ENCODE assay signal across 22 cellular contexts in the genomic region with DNA sequence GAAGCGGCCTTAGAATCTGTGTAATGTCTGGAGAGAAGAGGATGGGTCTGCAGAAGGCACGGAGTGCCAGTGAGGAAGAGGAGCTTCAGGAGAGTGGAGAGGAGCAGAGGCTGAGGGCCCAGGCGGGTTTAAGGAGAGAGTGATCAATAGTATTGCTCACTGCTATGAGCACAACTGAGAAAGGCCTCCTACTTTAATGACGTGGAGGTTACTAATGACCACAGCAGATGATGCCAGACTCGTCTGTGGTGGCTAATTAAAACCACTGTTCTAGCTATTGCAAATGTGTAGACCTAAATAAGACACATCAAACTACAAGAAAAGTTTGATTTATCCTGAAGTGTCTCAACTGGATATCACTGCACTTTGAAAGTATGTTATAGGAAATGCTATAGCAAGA. TPM values are rescaled to one million over a fixed set of nuclear protein-coding genes. Genes with fewer than 3 reads are reported as not detected.
DNase-seq lines count a peak whose midpoint lies in the region; ATAC-seq and TF ChIP-seq lines count a peak whose summit lies in the region.
"Had no signal": no experiment of that assay in that cellular context is flagged by ENCODE, and none has a peak within 500 bp of the region (broad histone marks: within the 10 kb centered on the region; RNA-seq: fewer than 3 reads in every experiment).

No MANE protein-coding gene starts in this region.

- no peak overlapping the region for H3K4me3 ChIP-seq in GM23248
- no peak overlapping the region for H3K4me3 ChIP-seq in fibroblast of mammary gland (ENCODE audit: control insufficient read depth, low read depth, low read length)
- H3K4me3 ChIP-seq in breast epithelium = no peak overlapping the region
- H3K4me3 ChIP-seq: HAP-1 had no signal

- TF ChIP-seq CTCF in fibroblast of mammary gland (conservative IDR thresholded peaks at IDR 0.05; ENCODE audit: control insufficient read depth, insufficient read depth, low read depth, low read length) (no peak), breast epithelium (IDR thresholded peaks at IDR 0.05) (no peak)

- H3K27ac ChIP-seq in GM23248 = no peak overlapping the region
- H3K27ac ChIP-seq in breast epithelium = no peak overlapping the region
- H3K27ac ChIP-seq: 22Rv1 had no signal

- WGBS in GM23248 (ENCODE audit: low coverage in 1 of 2, low lambda C conversion rate in 2 of 2, missing lambda C conversion rate in 2 of 2), 2 experiments = 50 to 53% methylated on average over 5 of the region's 5 CpGs

- POLR2A ChIA-PET in activated CD4-positive, alpha-beta T cell treated with anti-CD3 and anti-CD28 coated beads for 36 hours (lab: Charles Lee) = no interaction called here

- no peak overlapping the region for H3K4me2 ChIP-seq in GM23248 (ENCODE audit: unreplicated experiment)
- H3K4me2 ChIP-seq: SK-N-SH had no signal

- CTCF ChIA-PET in activated CD4-positive, alpha-beta T cell treated with anti-CD3 and anti-CD28 coated beads for 36 hours (lab: Charles Lee) = interaction anchor here (0.6 to 1.2 kb wide), 3 partner anchors 9 to 28 kb away, joined by 3 read pairs; no protein-coding TSS in a partner anchor

- intact Hi-C loops in activated CD4-positive, alpha-beta T cell treated with anti-CD3 and anti-CD28 coated beads, Interleukin-2, amount 10 ng/mL, durations not matched to agents 24 days and 14 days (cut with micrococcal nuclease) = no loop called here
- intact Hi-C loops in activated CD4-positive, alpha-beta T cell treated with anti-CD3 and anti-CD28 coated beads for 36 hours (cut with DNase I, micrococcal nuclease) = no loop called here
- intact Hi-C loops in breast epithelium (cut with DNase I; ENCODE audit: low total_unique reads) = no loop called here

- no peak for TF ChIP-seq POLR2A in breast epithelium (IDR thresholded peaks at IDR 0.05)

- peak; percentile 37 for DNase-seq in activated CD4-positive, alpha-beta T cell treated with anti-CD3 and anti-CD28 coated beads, Interleukin-2, amount 10 ng/mL, durations not matched to agents 24 days and 14 days
- DNase-seq in activated CD4-positive, alpha-beta T cell treated with anti-CD3 and anti-CD28 coated beads for 36 hours = no peak
- peak; percentile 57 for DNase-seq in GM23248
- DNase-seq in fibroblast of mammary gland (ENCODE audit: low read depth) = peak; percentile 63
- no peak for DNase-seq in breast epithelium (ENCODE audit: low spot score in 2 of 2)
- no peak for DNase-seq in C1 segment of cervical spinal cord (lab: John Stamatoyannopoulos, UW)
- DNase-seq in AG20443 (ENCODE audit: low spot score) = no peak
- DNase-seq: DMS79 treated with DMSO at 0.1 percent for 48 hours, KBM-7, NCI-H1105 treated with DMSO at 0.1 percent for 48 hours, NCI-H187, NCI-H226, NCI-H524, NCI-H82, PC-3, RPMI8226, SHP77 treated with DMSO at 0.1 percent for 48 hours, SK-N-SH had no signal

- in situ Hi-C loops in GM23248 (cut with MboI) = no loop called here

- ATAC-seq in activated CD4-positive, alpha-beta T cell treated with anti-CD3 and anti-CD28 coated beads for 36 hours = no peak
- no peak for ATAC-seq in stimulated activated memory B cell treated with anti-CD40 and anti-IgM and Interleukin-4, amounts not matched to agents 10 μg/mL and 1 μg/mL and 100 μg/mL, for 72 hours
- ATAC-seq: HepG2, PC-3 had no signal

- H3K4me1 Mint-ChIP-seq in activated CD4-positive, alpha-beta T cell treated with anti-CD3 and anti-CD28 coated beads, Interleukin-2, amount 10 ng/mL, durations not matched to agents 24 days and 14 days = peaks cover 14% of the 10 kb centered on the region
- peaks cover 5% of the 10 kb centered on the region for H3K4me1 Mint-ChIP-seq in activated CD4-positive, alpha-beta T cell treated with anti-CD3 and anti-CD28 coated beads for 36 hours
- H3K4me1 Mint-ChIP-seq in stimulated activated memory B cell treated with anti-CD40 and anti-IgM and Interleukin-4, amounts not matched to agents 10 μg/mL and 1 μg/mL and 100 μg/mL, for 72 hours = peaks cover 16% of the 10 kb centered on the region

- H3K9me3 ChIP-seq in GM23248 (ENCODE audit: low read depth) (no peaks in the 10 kb centered on the region), breast epithelium (no peaks in the 10 kb centered on the region)
- H3K9me3 ChIP-seq: HAP-1, SK-N-SH had no signal

- peaks cover 49% of the 10 kb centered on the region for H3K36me3 Mint-ChIP-seq in activated CD4-positive, alpha-beta T cell treated with anti-CD3 and anti-CD28 coated beads, Interleukin-2, amount 10 ng/mL, durations not matched to agents 24 days and 14 days (ENCODE audit: low read depth)
- H3K36me3 Mint-ChIP-seq in activated CD4-positive, alpha-beta T cell treated with anti-CD3 and anti-CD28 coated beads for 36 hours (ENCODE audit: low read depth) = peaks cover 37% of the 10 kb centered on the region
- peaks cover 77% of the 10 kb centered on the region for H3K36me3 Mint-ChIP-seq in stimulated activated memory B cell treated with anti-CD40 and anti-IgM and Interleukin-4, amounts not matched to agents 10 μg/mL and 1 μg/mL and 100 μg/mL, for 72 hours

- no peaks in the 10 kb centered on the region for H3K79me2 ChIP-seq in GM23248 (ENCODE audit: insufficient read depth)

- no peak overlapping the region for H3K4me3 Mint-ChIP-seq in activated CD4-positive, alpha-beta T cell treated with anti-CD3 and anti-CD28 coated beads, Interleukin-2, amount 10 ng/mL, durations not matched to agents 24 days and 14 days
- H3K4me3 Mint-ChIP-seq in activated CD4-positive, alpha-beta T cell treated with anti-CD3 and anti-CD28 coated beads for 36 hours = no peak overlapping the region
- no peak overlapping the region for H3K4me3 Mint-ChIP-seq in stimulated activated memory B cell treated with anti-CD40 and anti-IgM and Interleukin-4, amounts not matched to agents 10 μg/mL and 1 μg/mL and 100 μg/mL, for 72 hours

- no peaks in the 10 kb centered on the region for H4K20me1 ChIP-seq in GM23248 (ENCODE audit: insufficient read depth)

- H3K36me3 ChIP-seq in GM23248 (ENCODE audit: low read depth) = peaks cover 18% of the 10 kb centered on the region; the same call in 1 of the 2 replicates
- no peaks in the 10 kb centered on the region for H3K36me3 ChIP-seq in breast epithelium

- no peaks in the 10 kb centered on the region for H3K9me3 Mint-ChIP-seq in activated CD4-positive, alpha-beta T cell treated with anti-CD3 and anti-CD28 coated beads, Interleukin-2, amount 10 ng/mL, durations not matched to agents 24 days and 14 days
- H3K9me3 Mint-ChIP-seq in activated CD4-positive, alpha-beta T cell treated with anti-CD3 and anti-CD28 coated beads for 36 hours (ENCODE audit: low read depth) = no peaks in the 10 kb centered on the region
- no peaks in the 10 kb centered on the region for H3K9me3 Mint-ChIP-seq in stimulated activated memory B cell treated with anti-CD40 and anti-IgM and Interleukin-4, amounts not matched to agents 10 μg/mL and 1 μg/mL and 100 μg/mL, for 72 hours

- H3K4me1 ChIP-seq in GM23248 (ENCODE audit: insufficient read depth) = peaks cover 15% of the 10 kb centered on the region
- H3K4me1 ChIP-seq in breast epithelium = no peaks in the 10 kb centered on the region
- H3K4me1 ChIP-seq: HAP-1 had no signal

- H3K9ac ChIP-seq in GM23248 = no peak overlapping the region
- H3K9ac ChIP-seq: SK-N-SH had no signal

- no peak overlapping the region for H2AFZ ChIP-seq in GM23248

- no peak overlapping the region for H3K27ac Mint-ChIP-seq in activated CD4-positive, alpha-beta T cell treated with anti-CD3 and anti-CD28 coated beads, Interleukin-2, amount 10 ng/mL, durations not matched to agents 24 days and 14 days
- no peak overlapping the region for H3K27ac Mint-ChIP-seq in activated CD4-positive, alpha-beta T cell treated with anti-CD3 and anti-CD28 coated beads for 36 hours
- H3K27ac Mint-ChIP-seq in stimulated activated memory B cell treated with anti-CD40 and anti-IgM and Interleukin-4, amounts not matched to agents 10 μg/mL and 1 μg/mL and 100 μg/mL, for 72 hours = peak overlapping the region; percentile 4

- H3K27me3 ChIP-seq in GM23248 (replicated peaks; ENCODE audit: insufficient read depth) (no peaks in the 10 kb centered on the region), breast epithelium (no peaks in the 10 kb centered on the region)

- peaks cover 13% of the 10 kb centered on the region for H3F3A ChIP-seq in GM23248 (ENCODE audit: insufficient read depth)

- H3K9me2 ChIP-seq in GM23248 (ENCODE audit: insufficient read depth) = no peaks in the 10 kb centered on the region
- H3K9me2 ChIP-seq: SK-N-SH had no signal

- no peaks in the 10 kb centered on the region for H3K27me3 Mint-ChIP-seq in activated CD4-positive, alpha-beta T cell treated with anti-CD3 and anti-CD28 coated beads, Interleukin-2, amount 10 ng/mL, durations not matched to agents 24 days and 14 days
- no peaks in the 10 kb centered on the region for H3K27me3 Mint-ChIP-seq in activated CD4-positive, alpha-beta T cell treated with anti-CD3 and anti-CD28 coated beads for 36 hours
- H3K27me3 Mint-ChIP-seq in stimulated activated memory B cell treated with anti-CD40 and anti-IgM and Interleukin-4, amounts not matched to agents 10 μg/mL and 1 μg/mL and 100 μg/mL, for 72 hours = no peaks in the 10 kb centered on the region

RNA-seq across cellular contexts. Expression of gene MTMR10, which starts 33.2 kb away (rescaled TPM):
- 11.3 and 12.3 TPM in 2 replicates for total RNA-seq in activated CD4-positive, alpha-beta T cell treated with anti-CD3 and anti-CD28 coated beads, Interleukin-2, amount 10 ng/mL, durations not matched to agents 24 days and 14 days
- 10 to 100 TPM; 10.1 to 17.6 TPM for total RNA-seq in activated CD4-positive, alpha-beta T cell treated with anti-CD3 and anti-CD28 coated beads for 36 hours
- 8.1 and 13.3 TPM in 2 replicates for total RNA-seq in GM23248 (2014; rRNA removed; shearing (Covaris generic))
- polyA plus RNA-seq in GM23248 (2016; fragmentation: Nextera tagmentation; extraction: Ambion mirVana) = 6.3 and 7.2 TPM in 2 replicates
- 10 to 100 TPM; 31.5 to 46.9 (median 35.7) TPM for total RNA-seq in breast epithelium

RNA-seq across cellular contexts. Expression of gene FAN1, which starts 54.5 kb away (rescaled TPM):
- total RNA-seq in activated CD4-positive, alpha-beta T cell treated with anti-CD3 and anti-CD28 coated beads, Interleukin-2, amount 10 ng/mL, durations not matched to agents 24 days and 14 days = 29.4 and 31.2 TPM in 2 replicates
- total RNA-seq in activated CD4-positive, alpha-beta T cell treated with anti-CD3 and anti-CD28 coated beads for 36 hours = 10 to 100 TPM; 11.6 to 15.4 TPM
- 17.2 and 21.9 TPM in 2 replicates for total RNA-seq in GM23248 (2014; rRNA removed; shearing (Covaris generic))
- polyA plus RNA-seq in GM23248 (2016; fragmentation: Nextera tagmentation; extraction: Ambion mirVana) = 12.5 and 14.6 TPM in 2 replicates
- 10 to 100 TPM; 13.1 to 20.9 (median 15.4) TPM for total RNA-seq in breast epithelium

Comparison
In these comparisons a context has a peak if more than half of its experiments do, and no peak if none do; other contexts are left out.
1. DNase-seq: peak in activated CD4-positive, alpha-beta T cell treated with anti-CD3 and anti-CD28 coated beads, Interleukin-2, amount 10 ng/mL, durations not matched to agents 24 days and 14 days (single experiment), GM23248 (single experiment) and fibroblast of mammary gland (single experiment); none in activated CD4-positive, alpha-beta T cell treated with anti-CD3 and anti-CD28 coated beads for 36 hours (single experiment), breast epithelium (0 of 2), C1 segment of cervical spinal cord (0 of 14) and AG20443 (single experiment).